ENCODE assay signal across 16 cellular contexts in genomic region chr3:23600178-23600577, GRCh38.
A peak's percentile ranks its signal among the peaks of the same experiment; 100 is the strongest.
DNase-seq lines count a peak whose midpoint lies in the region; ATAC-seq and TF ChIP-seq lines count a peak whose summit lies in the region.
"Had no signal": no experiment of that assay in that cellular context is flagged by ENCODE, and none has a peak within 500 bp of the region (broad histone marks: within the 10 kb centered on the region; RNA-seq: fewer than 3 reads in every experiment).

No MANE protein-coding gene starts in this region.

- no peaks in the 10 kb centered on the region for H3K9me3 ChIP-seq in psoas muscle
- H3K9me3 ChIP-seq in prostate gland: no peaks in the 10 kb centered on the region
- H3K9me3 ChIP-seq: esophagus muscularis mucosa had no signal

- H3K27me3 ChIP-seq in psoas muscle (ENCODE audit: insufficient read depth in 3 of 3, low read length in 2 of 3) (no peaks in the 10 kb centered on the region), prostate gland (replicated peaks; ENCODE audit: insufficient read depth) (no peaks in the 10 kb centered on the region)
- H3K27me3 ChIP-seq: cardiac muscle cell, esophagus muscularis mucosa had no signal

- TF ChIP-seq CTCF in Calu3 (IDR thresholded peaks at IDR 0.05; ENCODE audit: unreplicated experiment): no peak
- no peak for TF ChIP-seq CTCF in psoas muscle (IDR thresholded peaks at IDR 0.05)
- TF ChIP-seq CTCF in prostate gland (IDR thresholded peaks at IDR 0.05): no peak

- no peaks in the 10 kb centered on the region for H3K36me3 ChIP-seq in psoas muscle (ENCODE audit: insufficient read depth in 1 of 2, low read depth in 1 of 2)
- H3K36me3 ChIP-seq in prostate gland: no peaks in the 10 kb centered on the region
- H3K36me3 ChIP-seq: cardiac muscle cell had no signal

- H3K4me3 Mint-ChIP-seq in Calu3 (ENCODE audit: low read depth, unreplicated experiment): no peak overlapping the region
- no peak overlapping the region for H3K4me3 Mint-ChIP-seq in activated CD4-positive, alpha-beta T cell treated with anti-CD3 and anti-CD28 coated beads for 36 hours
- H3K4me3 Mint-ChIP-seq: activated T-cell treated with anti-CD3 and anti-CD28 coated beads, Interleukin-2, amount 50 U/mL, for 72 hours; WTC11 had no signal

- BruUV-seq in Calu3 (replicated peaks; lab: Mats Ljungman, UMichigan): no TSS peak

- H3K9me3 Mint-ChIP-seq in Calu3 (ENCODE audit: low read depth, unreplicated experiment): no peaks in the 10 kb centered on the region
- H3K9me3 Mint-ChIP-seq in activated CD4-positive, alpha-beta T cell treated with anti-CD3 and anti-CD28 coated beads for 36 hours (ENCODE audit: low read depth): peaks cover 5% of the 10 kb centered on the region

- H3K4me1 Mint-ChIP-seq in Calu3 (ENCODE audit: low read depth, unreplicated experiment): peaks cover 10% of the 10 kb centered on the region
- H3K4me1 Mint-ChIP-seq in activated CD4-positive, alpha-beta T cell treated with anti-CD3 and anti-CD28 coated beads for 36 hours: no peaks in the 10 kb centered on the region

- DNase-seq in Calu3 (peak; percentile 25), NCI-H69 (lab: John Stamatoyannopoulos, UW) (peak; percentile 48), dedifferentiated amniotic fluid mesenchymal stem cell (ENCODE audit: extremely low spot score) (peak; percentile 60), psoas muscle (no peak), prostate gland (ENCODE audit: low spot score) (no peak)
- DNase-seq in activated CD4-positive, alpha-beta T cell treated with anti-CD3 and anti-CD28 coated beads for 36 hours: no peak
- DNase-seq: activated T-cell treated with anti-CD3 and anti-CD28 coated beads, Interleukin-2, amount 50 U/mL, for 72 hours; NCI-H187 treated with DMSO at 0.1 percent for 48 hours; RPMI8226 had no signal

- CTCF ChIA-PET in Calu3 (lab: Charles Lee): no interaction called here
- CTCF ChIA-PET in activated CD4-positive, alpha-beta T cell treated with anti-CD3 and anti-CD28 coated beads for 36 hours (lab: Charles Lee): no interaction called here

- intact Hi-C loops in Calu3 (cut with micrococcal nuclease; ENCODE audit: unreplicated experiment): no loop called here
- intact Hi-C loops in psoas muscle (cut with DNase I): no loop called here
- intact Hi-C loops in activated CD4-positive, alpha-beta T cell treated with anti-CD3 and anti-CD28 coated beads for 36 hours (cut with DNase I, micrococcal nuclease): no loop called here
- intact Hi-C loops in prostate gland (cut with DNase I): no loop called here

- ATAC-seq in psoas muscle (peak; percentile 85 to 88 (median 87)), HG03159 (IDR thresholded peaks at IDR 0.05; ENCODE audit: unreplicated experiment) (no peak), HG03571 (IDR thresholded peaks at IDR 0.05; ENCODE audit: unreplicated experiment) (no peak)
- ATAC-seq in activated CD4-positive, alpha-beta T cell treated with anti-CD3 and anti-CD28 coated beads for 36 hours: no peak
- ATAC-seq: activated T-cell treated with anti-CD3 and anti-CD28 coated beads, Interleukin-2, amount 50 U/mL, for 72 hours; WTC11 had no signal

- TF ChIP-seq POLR2A in prostate gland (IDR thresholded peaks at IDR 0.05): no peak

- H3K27ac ChIP-seq in psoas muscle (peak overlapping the region; percentile 43), prostate gland (no peak overlapping the region)
- H3K27ac ChIP-seq: cardiac muscle cell, esophagus muscularis mucosa, parathyroid adenoma had no signal

- no peaks in the 10 kb centered on the region for H3K36me3 Mint-ChIP-seq in Calu3 (ENCODE audit: insufficient read depth, unreplicated experiment)
- H3K36me3 Mint-ChIP-seq in activated CD4-positive, alpha-beta T cell treated with anti-CD3 and anti-CD28 coated beads for 36 hours (ENCODE audit: low read depth): peaks cover 6% of the 10 kb centered on the region

- H3K4me1 ChIP-seq in psoas muscle (peaks cover 30% of the 10 kb centered on the region), prostate gland (replicated peaks) (no peaks in the 10 kb centered on the region)

- no peak overlapping the region for H3K27ac Mint-ChIP-seq in Calu3 (ENCODE audit: unreplicated experiment)
- H3K27ac Mint-ChIP-seq in activated CD4-positive, alpha-beta T cell treated with anti-CD3 and anti-CD28 coated beads for 36 hours: no peak overlapping the region
- H3K27ac Mint-ChIP-seq: activated T-cell treated with anti-CD3 and anti-CD28 coated beads, Interleukin-2, amount 50 U/mL, for 72 hours; WTC11 had no signal

- POLR2A ChIA-PET in activated CD4-positive, alpha-beta T cell treated with anti-CD3 and anti-CD28 coated beads for 36 hours (lab: Charles Lee): no interaction called here

- no peaks in the 10 kb centered on the region for H3K27me3 Mint-ChIP-seq in Calu3 (ENCODE audit: unreplicated experiment)
- H3K27me3 Mint-ChIP-seq in activated CD4-positive, alpha-beta T cell treated with anti-CD3 and anti-CD28 coated beads for 36 hours: no peaks in the 10 kb centered on the region

- H3K4me3 ChIP-seq in psoas muscle: peak overlapping the region; percentile 15
- H3K4me3 ChIP-seq in prostate gland: no peak overlapping the region
- H3K4me3 ChIP-seq: cardiac muscle cell, esophagus muscularis mucosa, lung had no signal

- 31 to 53% (median 32%) methylated on average over 5 of the region's 5 CpGs for WGBS in psoas muscle, 3 donors
- WGBS in prostate gland: 75% methylated on average over 5 of the region's 5 CpGs

Comparison
In these comparisons a context has a peak if more than half of its experiments do, and no peak if none do; other contexts are left out.
1. DNase-seq: peak in Calu3 (single experiment), NCI-H69 (single experiment) and dedifferentiated amniotic fluid mesenchymal stem cell (single experiment); none in psoas muscle (0 of 2), activated CD4-positive, alpha-beta T cell treated with anti-CD3 and anti-CD28 coated beads for 36 hours (single experiment) and prostate gland (single experiment).
2. ATAC-seq: peak in psoas muscle (4 of 4); none in HG03159 (single experiment), activated CD4-positive, alpha-beta T cell treated with anti-CD3 and anti-CD28 coated beads for 36 hours (single experiment) and HG03571 (single experiment).